In the genomic region with DNA sequence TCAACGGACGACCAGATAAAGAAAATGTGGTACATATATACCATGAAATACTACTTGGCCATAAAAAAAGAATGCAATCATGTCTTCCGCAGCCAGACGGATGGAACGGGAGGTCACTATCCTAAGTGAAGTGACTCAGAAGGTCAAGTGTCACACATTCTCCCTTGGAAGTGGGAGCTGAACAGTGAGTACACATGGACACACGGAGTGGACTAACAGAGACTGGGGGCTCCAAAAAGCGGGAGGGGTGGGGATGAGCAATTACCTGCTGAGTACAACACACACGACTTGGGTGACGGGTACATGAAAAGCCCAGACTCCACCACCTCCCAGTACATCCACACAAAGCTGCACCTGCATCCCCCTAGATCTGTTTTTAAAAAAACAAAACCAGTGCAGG, we compare ENCODE assay signal across 4 cellular contexts.
A peak's percentile ranks its signal among the peaks of the same experiment; 100 is the strongest.
DNase-seq lines count a peak whose midpoint lies in the region; ATAC-seq lines count a peak whose summit lies in the region.
"Not testable (repeated sequence)": the region's sequence is repeated elsewhere in the genome, so short reads cannot be mapped to it uniquely, and the experiment has no call there.

No MANE protein-coding gene starts in this region.

- peak; percentile 3 to 13 for ATAC-seq in right cardiac atrium
- ATAC-seq in stimulated activated effector memory CD8-positive, alpha-beta T cell treated with anti-CD3 and anti-CD28 coated beads, Interleukin-12 subunit alpha, Interleukin-12 subunit beta, amount 100 ng/mL, for 72 hours = not testable (repeated sequence)

- H2BK12ac ChIP-seq in neuronal stem cell (ENCODE audit: low read length) = not testable (repeated sequence)

- not testable (repeated sequence) for H3K27me3 ChIP-seq in right cardiac atrium (ENCODE audit: control insufficient read depth, insufficient read depth); neuronal stem cell (ENCODE audit: control insufficient read depth in 3 of 3, insufficient read depth in 3 of 3, low read depth in 1 of 3, low read length in 3 of 3)

- H3K79me1 ChIP-seq in neuronal stem cell (ENCODE audit: low read depth, low read length) = not testable (repeated sequence)

- H2BK5ac ChIP-seq in neuronal stem cell (ENCODE audit: low read length) = not testable (repeated sequence)

- not testable (repeated sequence) for H4K8ac ChIP-seq in neuronal stem cell (ENCODE audit: low read depth, low read length)

- H3K4me1 ChIP-seq in right cardiac atrium (ENCODE audit: control insufficient read depth, insufficient read depth, low read length); neuronal stem cell (ENCODE audit: control insufficient read depth in 2 of 2, insufficient read depth in 1 of 2, low read depth in 1 of 2, low read length in 2 of 2): not testable (repeated sequence)

- H3K4me1 Mint-ChIP-seq in activated CD4-positive, alpha-beta T cell treated with anti-CD3 and anti-CD28 coated beads, Interleukin-2, amount 10 ng/mL, durations not matched to agents 24 days and 14 days = not testable (repeated sequence)
- H3K4me1 Mint-ChIP-seq in stimulated activated effector memory CD8-positive, alpha-beta T cell treated with anti-CD3 and anti-CD28 coated beads, Interleukin-12 subunit alpha, Interleukin-12 subunit beta, amount 100 ng/mL, for 72 hours = peaks cover 13% of the 10 kb centered on the region

- H3K4me2 ChIP-seq in neuronal stem cell (ENCODE audit: insufficient read depth, low read length, poor library complexity, severe bottlenecking) = not testable (repeated sequence)

- H2BK120ac ChIP-seq in neuronal stem cell (ENCODE audit: low read depth, low read length) = not testable (repeated sequence)

- H3K36me3 ChIP-seq in neuronal stem cell (replicated peaks in 1 of 2; ENCODE audit: control insufficient read depth in 2 of 2, insufficient read depth in 2 of 2, low read length in 2 of 2) = peaks cover 13 to 52% of the 10 kb centered on the region in 2 donors

- not testable (repeated sequence) for H3K18ac ChIP-seq in neuronal stem cell (ENCODE audit: low read length)

- peak; percentile 54 for DNase-seq in activated CD4-positive, alpha-beta T cell treated with anti-CD3 and anti-CD28 coated beads, Interleukin-2, amount 10 ng/mL, durations not matched to agents 24 days and 14 days
- DNase-seq in right cardiac atrium; neuronal stem cell (ENCODE audit: low spot score): not testable (repeated sequence)
- peak in 1 of 2 donors; percentile 46 for DNase-seq in stimulated activated effector memory CD8-positive, alpha-beta T cell treated with anti-CD3 and anti-CD28 coated beads, Interleukin-12 subunit alpha, Interleukin-12 subunit beta, amount 100 ng/mL, for 72 hours (ENCODE audit: low spot score in 2 of 2)

- not testable (repeated sequence) for H3K4ac ChIP-seq in neuronal stem cell (ENCODE audit: low read length)

- H3K23ac ChIP-seq in neuronal stem cell (ENCODE audit: low read depth, low read length, poor library complexity) = not testable (repeated sequence)

- not testable (repeated sequence) for H4K91ac ChIP-seq in neuronal stem cell (ENCODE audit: low read depth, low read length, poor library complexity)

- H3K36me3 Mint-ChIP-seq in activated CD4-positive, alpha-beta T cell treated with anti-CD3 and anti-CD28 coated beads, Interleukin-2, amount 10 ng/mL, durations not matched to agents 24 days and 14 days (ENCODE audit: low read depth) = peaks cover 38% of the 10 kb centered on the region
- peaks cover 89% of the 10 kb centered on the region for H3K36me3 Mint-ChIP-seq in stimulated activated effector memory CD8-positive, alpha-beta T cell treated with anti-CD3 and anti-CD28 coated beads, Interleukin-12 subunit alpha, Interleukin-12 subunit beta, amount 100 ng/mL, for 72 hours

- not testable (repeated sequence) for H3K9me3 ChIP-seq in right cardiac atrium (ENCODE audit: control insufficient read depth, low read length); neuronal stem cell (replicated peaks in 1 of 2; ENCODE audit: control insufficient read depth in 2 of 2, insufficient read depth in 1 of 2, low read depth in 1 of 2, low read length in 2 of 2)

- not testable (repeated sequence) for H3K27ac Mint-ChIP-seq in activated CD4-positive, alpha-beta T cell treated with anti-CD3 and anti-CD28 coated beads, Interleukin-2, amount 10 ng/mL, durations not matched to agents 24 days and 14 days
- H3K27ac Mint-ChIP-seq in stimulated activated effector memory CD8-positive, alpha-beta T cell treated with anti-CD3 and anti-CD28 coated beads, Interleukin-12 subunit alpha, Interleukin-12 subunit beta, amount 100 ng/mL, for 72 hours = peak overlapping the region; percentile 56

- not testable (repeated sequence) for H3K4me3 ChIP-seq in right cardiac atrium (ENCODE audit: low read length); neuronal stem cell (ENCODE audit: low read length in 2 of 2)

- 93% methylated on average over 9 of the region's 9 CpGs for WGBS in right cardiac atrium
- no CpG with 5 or more reads among the region's 9 CpGs for WGBS in neuronal stem cell (ENCODE audit: extremely low coverage in 2 of 2, insufficient read length in 2 of 2, insufficient replicate concordance in 1 of 2), 2 donors

- intact Hi-C loops in activated CD4-positive, alpha-beta T cell treated with anti-CD3 and anti-CD28 coated beads, Interleukin-2, amount 10 ng/mL, durations not matched to agents 24 days and 14 days (cut with micrococcal nuclease) = not testable (repeated sequence)
- intact Hi-C loops in right cardiac atrium (cut with DNase I) = loop anchor here in 1 of 4 donors (5.0 kb wide), 1 partner anchor 284 kb away; no protein-coding TSS in a partner anchor

- H3K27ac ChIP-seq in right cardiac atrium (ENCODE audit: low read length); neuronal stem cell (replicated peaks; ENCODE audit: low read length): not testable (repeated sequence)

- H3K9me3 Mint-ChIP-seq in activated CD4-positive, alpha-beta T cell treated with anti-CD3 and anti-CD28 coated beads, Interleukin-2, amount 10 ng/mL, durations not matched to agents 24 days and 14 days; stimulated activated effector memory CD8-positive, alpha-beta T cell treated with anti-CD3 and anti-CD28 coated beads, Interleukin-12 subunit alpha, Interleukin-12 subunit beta, amount 100 ng/mL, for 72 hours: not testable (repeated sequence)

- not testable (repeated sequence) for H2AFZ ChIP-seq in neuronal stem cell (ENCODE audit: low read length)

- not testable (repeated sequence) for H2AK5ac ChIP-seq in neuronal stem cell (ENCODE audit: low read depth, low read length)

- H3K27me3 Mint-ChIP-seq in activated CD4-positive, alpha-beta T cell treated with anti-CD3 and anti-CD28 coated beads, Interleukin-2, amount 10 ng/mL, durations not matched to agents 24 days and 14 days = not testable (repeated sequence)

- H2BK15ac ChIP-seq in neuronal stem cell (ENCODE audit: low read length) = not testable (repeated sequence)

- peak overlapping the region; percentile 12 for H3K9ac ChIP-seq in neuronal stem cell (ENCODE audit: low read depth, low read length, poor library complexity)

- H3K14ac ChIP-seq in neuronal stem cell (ENCODE audit: low read length) = not testable (repeated sequence)

- H3K4me3 Mint-ChIP-seq in activated CD4-positive, alpha-beta T cell treated with anti-CD3 and anti-CD28 coated beads, Interleukin-2, amount 10 ng/mL, durations not matched to agents 24 days and 14 days; stimulated activated effector memory CD8-positive, alpha-beta T cell treated with anti-CD3 and anti-CD28 coated beads, Interleukin-12 subunit alpha, Interleukin-12 subunit beta, amount 100 ng/mL, for 72 hours: not testable (repeated sequence)
